Comparison of ENCODE assay signal across 1 cellular context in genomic region chr15:101193063-101193712, GRCh38.
TF ChIP-seq lines count a peak whose summit lies in the region.

No MANE protein-coding gene starts in this region.

TF ChIP-seq in WTC11, 78 proteins besides CTCF, POLR2A, EP300 and RAD21 (continued from another document):
- TF ChIP-seq ZNF532 (CRISPR knock-in tag; IDR thresholded peaks at IDR 0.05; ENCODE audit: borderline replicate concordance): no peak
- TF ChIP-seq E2F1 (CRISPR knock-in tag; IDR thresholded peaks at IDR 0.05): no peak
- TF ChIP-seq ZNF219 (CRISPR knock-in tag; IDR thresholded peaks at IDR 0.05; ENCODE audit: borderline replicate concordance): no peak
- no peak for TF ChIP-seq USF1 (CRISPR knock-in tag; IDR thresholded peaks at IDR 0.05)
- no peak for TF ChIP-seq SOX15 (CRISPR knock-in tag; IDR thresholded peaks at IDR 0.05)
- no peak for TF ChIP-seq SMAD4 (CRISPR knock-in tag; IDR thresholded peaks at IDR 0.05)
